Comparison of ENCODE assay signal across 13 cellular contexts in the genomic region with DNA sequence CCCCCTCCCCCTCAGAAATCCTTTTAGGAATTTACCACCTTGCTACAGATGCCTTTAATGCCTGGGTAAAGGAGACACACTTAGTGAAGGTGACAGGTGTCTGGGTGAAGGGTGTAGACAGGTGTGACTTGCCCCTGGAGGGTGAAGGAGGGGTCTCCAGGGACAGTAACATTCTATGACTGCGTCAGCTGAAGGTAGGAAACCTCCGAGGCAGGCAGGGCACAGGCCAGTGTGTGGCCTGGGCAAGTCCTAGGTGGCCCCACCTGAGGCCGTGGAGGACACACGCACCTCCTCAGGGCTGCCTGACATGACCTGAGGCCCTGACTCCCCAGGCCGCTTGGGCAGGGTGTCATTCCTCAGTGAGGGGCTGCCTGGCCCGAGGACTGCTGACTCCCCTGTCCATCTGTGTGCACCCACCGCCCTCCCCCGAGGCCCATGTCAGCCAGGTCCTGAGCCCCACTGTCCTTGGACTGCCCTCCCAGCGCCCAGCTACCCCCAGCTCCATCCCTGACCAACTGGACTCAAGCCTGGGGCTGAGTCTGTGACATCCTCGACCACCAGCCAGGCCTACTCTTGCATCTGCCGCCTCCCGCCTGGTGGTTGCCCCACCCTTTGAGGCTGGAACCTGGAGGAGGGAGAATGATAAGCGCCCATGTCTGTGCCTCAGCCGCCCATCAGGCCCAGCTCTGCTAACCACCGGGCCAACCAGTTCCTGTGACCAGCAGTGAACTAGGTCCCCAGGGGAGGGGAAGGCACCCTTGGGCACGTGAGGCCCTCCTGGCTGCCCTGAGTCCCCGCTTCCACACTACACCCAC. TPM values are rescaled to one million over a fixed set of nuclear protein-coding genes. Genes with fewer than 3 reads are reported as not detected.
DNase-seq lines count a peak whose midpoint lies in the region; ATAC-seq and TF ChIP-seq lines count a peak whose summit lies in the region.
"Had no signal": no experiment of that assay in that cellular context is flagged by ENCODE, and none has a peak within 500 bp of the region (broad histone marks: within the 10 kb centered on the region; RNA-seq: fewer than 3 reads in every experiment).

No MANE protein-coding gene starts in this region.

- peaks cover 0 to 40% of the 10 kb centered on the region in 2 donors for H3K36me3 ChIP-seq in left lung
- H3K36me3 ChIP-seq in upper lobe of right lung, result peaks cover 19% of the 10 kb centered on the region
- no peaks in the 10 kb centered on the region; the same call in 1 of the 2 replicates for H3K36me3 ChIP-seq in PC-3 (ENCODE audit: low read depth, low read length)

- no peaks in the 10 kb centered on the region for H3K9me3 Mint-ChIP-seq in activated T-cell treated with anti-CD3 and anti-CD28 coated beads, Interleukin-2, amount 50 U/mL, for 72 hours
- H3K9me3 Mint-ChIP-seq in activated CD8-positive, alpha-beta T cell treated with anti-CD3 and anti-CD28 coated beads, Interleukin-2, amount 10 ng/mL, durations not matched to agents 7 days and 5 days (ENCODE audit: insufficient read depth), result no peaks in the 10 kb centered on the region

- H3K4me3 Mint-ChIP-seq in activated T-cell treated with anti-CD3 and anti-CD28 coated beads, Interleukin-2, amount 50 U/mL, for 72 hours, result no peak overlapping the region
- H3K4me3 Mint-ChIP-seq in activated CD8-positive, alpha-beta T cell treated with anti-CD3 and anti-CD28 coated beads, Interleukin-2, amount 10 ng/mL, durations not matched to agents 7 days and 5 days, result no peak overlapping the region

- peaks cover 4 to 7% of the 10 kb centered on the region in 2 donors for H3K36me3 Mint-ChIP-seq in activated T-cell treated with anti-CD3 and anti-CD28 coated beads, Interleukin-2, amount 50 U/mL, for 72 hours (ENCODE audit: insufficient read depth in 2 of 2)
- H3K36me3 Mint-ChIP-seq in activated CD8-positive, alpha-beta T cell treated with anti-CD3 and anti-CD28 coated beads, Interleukin-2, amount 10 ng/mL, durations not matched to agents 7 days and 5 days (ENCODE audit: low read depth), result peaks cover 8% of the 10 kb centered on the region

- no peaks in the 10 kb centered on the region for H3K9me2 ChIP-seq in PC-3 (replicated peaks; ENCODE audit: low read length)

- H2AFZ ChIP-seq in PC-3 (ENCODE audit: low read length), result no peak overlapping the region

- intact Hi-C loops in left lung (cut with DNase I) (no loop called here), upper lobe of right lung (cut with DNase I) (no loop called here), PC-3 (cut with micrococcal nuclease) (no loop called here)

- no peak overlapping the region for H3K4me2 ChIP-seq in PC-3 (ENCODE audit: low read length)

- H3K9ac ChIP-seq in PC-3 (ENCODE audit: low read length), result no peak overlapping the region

- H3K27ac ChIP-seq in left lung (peak overlapping the region in 1 of 2 donors; percentile 83), upper lobe of right lung (no peak overlapping the region), PC-3 (ENCODE audit: low read length) (no peak overlapping the region)

- H3F3A ChIP-seq in PC-3 (ENCODE audit: low read length, unreplicated experiment), result no peaks in the 10 kb centered on the region

- no peaks in the 10 kb centered on the region for H3K9me3 ChIP-seq in left lung
- H3K9me3 ChIP-seq in upper lobe of right lung, result no peaks in the 10 kb centered on the region
- H3K9me3 ChIP-seq in PC-3 (ENCODE audit: low read length), result no peaks in the 10 kb centered on the region

- H3K4me3 ChIP-seq in left lung (no peak overlapping the region), upper lobe of right lung (no peak overlapping the region), PC-3 (ENCODE audit: low read length) (no peak overlapping the region)

- no peak for ATAC-seq in activated T-cell treated with anti-CD3 and anti-CD28 coated beads, Interleukin-2, amount 50 U/mL, for 72 hours (replicated peaks in 1 of 2)
- ATAC-seq in activated CD8-positive, alpha-beta T cell treated with anti-CD3 and anti-CD28 coated beads, Interleukin-2, amount 10 ng/mL, durations not matched to agents 7 days and 5 days, result no peak
- ATAC-seq in left lung, result no peak
- no peak for ATAC-seq in upper lobe of right lung
- ATAC-seq in GM19328 (IDR thresholded peaks at IDR 0.05; ENCODE audit: unreplicated experiment), result no peak
- ATAC-seq in PC-3, result no peak

- H3K4me1 ChIP-seq in left lung, result peaks cover under 1 to 88% of the 10 kb centered on the region in 2 donors
- peaks cover 13% of the 10 kb centered on the region for H3K4me1 ChIP-seq in upper lobe of right lung
- peaks cover 15% of the 10 kb centered on the region for H3K4me1 ChIP-seq in PC-3 (ENCODE audit: insufficient read depth, low read length)

- TF ChIP-seq CTCF in left lung (IDR thresholded peaks at IDR 0.05) (no peak), upper lobe of right lung (IDR thresholded peaks at IDR 0.05) (no peak), PC-3 (conservative IDR thresholded peaks at IDR 0.05; ENCODE audit: low read depth, low read length) (no peak)

- no peaks in the 10 kb centered on the region for H3K27me3 ChIP-seq in left lung
- H3K27me3 ChIP-seq in upper lobe of right lung, result no peaks in the 10 kb centered on the region
- no peaks in the 10 kb centered on the region for H3K27me3 ChIP-seq in PC-3 (ENCODE audit: low read length)

- CTCF ChIA-PET in activated CD8-positive, alpha-beta T cell treated with anti-CD3 and anti-CD28 coated beads, Interleukin-2, amount 10 ng/mL, durations not matched to agents 7 days and 5 days (lab: Charles Lee), result no interaction called here
- CTCF ChIA-PET in PC-3 (lab: Charles Lee), result no interaction called here

- no peaks in the 10 kb centered on the region for H4K20me1 ChIP-seq in PC-3 (ENCODE audit: low read length)

- no peaks in the 10 kb centered on the region for H3K27me3 Mint-ChIP-seq in activated T-cell treated with anti-CD3 and anti-CD28 coated beads, Interleukin-2, amount 50 U/mL, for 72 hours (ENCODE audit: low read depth)
- no peaks in the 10 kb centered on the region for H3K27me3 Mint-ChIP-seq in activated CD8-positive, alpha-beta T cell treated with anti-CD3 and anti-CD28 coated beads, Interleukin-2, amount 10 ng/mL, durations not matched to agents 7 days and 5 days (ENCODE audit: low read depth)

- POLR2A ChIA-PET in activated CD8-positive, alpha-beta T cell treated with anti-CD3 and anti-CD28 coated beads, Interleukin-2, amount 10 ng/mL, durations not matched to agents 7 days and 5 days (lab: Charles Lee), result interaction anchor here (0.9 to 1.2 kb wide), 2 partner anchors 12 to 50 kb away, joined by 3 read pairs; no protein-coding TSS in a partner anchor
- POLR2A ChIA-PET in PC-3 (lab: Charles Lee; ENCODE audit: unreplicated experiment), result no interaction called here

- H3K27ac Mint-ChIP-seq in activated T-cell treated with anti-CD3 and anti-CD28 coated beads, Interleukin-2, amount 50 U/mL, for 72 hours, result peak overlapping the region; percentile 35
- peak overlapping the region; percentile 46 for H3K27ac Mint-ChIP-seq in activated CD8-positive, alpha-beta T cell treated with anti-CD3 and anti-CD28 coated beads, Interleukin-2, amount 10 ng/mL, durations not matched to agents 7 days and 5 days

- H3K4me1 Mint-ChIP-seq in activated T-cell treated with anti-CD3 and anti-CD28 coated beads, Interleukin-2, amount 50 U/mL, for 72 hours (ENCODE audit: low read depth), result peaks cover 27% of the 10 kb centered on the region
- H3K4me1 Mint-ChIP-seq in activated CD8-positive, alpha-beta T cell treated with anti-CD3 and anti-CD28 coated beads, Interleukin-2, amount 10 ng/mL, durations not matched to agents 7 days and 5 days (ENCODE audit: low read depth), result peaks cover 14% of the 10 kb centered on the region

- no peaks in the 10 kb centered on the region for H3K79me2 ChIP-seq in PC-3 (ENCODE audit: low read length)

- no TSS peak for BruUV-seq in PC-3 (replicated peaks; lab: Mats Ljungman, UMichigan)

- DNase-seq in activated T-cell treated with anti-CD3 and anti-CD28 coated beads, Interleukin-2, amount 50 U/mL, for 72 hours, result no peak
- DNase-seq in activated T-cell treated with anti-CD3 and anti-CD28 coated beads for 4 hours (no peak), left lung (peak; percentile 36 to 85), upper lobe of right lung (peak; percentile 67), HCEC 1CT (no peak), PC-3 (no peak)
- DNase-seq in activated CD8-positive, alpha-beta T cell treated with anti-CD3 and anti-CD28 coated beads, Interleukin-2, amount 10 ng/mL, durations not matched to agents 7 days and 5 days, result no peak
- DNase-seq: activated CD4-positive, CD25-positive, alpha-beta regulatory T cell treated with anti-CD3 and anti-CD28 coated beads, Interleukin-2, amount 50 U/mL, for 72 hours; amygdala; stimulated activated CD4-positive, alpha-beta T cell treated with anti-CD3 and anti-CD28 coated beads, Interleukin-2, amount 100 ng/mL, for 24 hours; substantia nigra had no signal

RNA-seq across cellular contexts. Expression of a gene that starts 18.4 kb away (rescaled TPM):
- total RNA-seq in activated T-cell treated with anti-CD3 and anti-CD28 coated beads, Interleukin-2, amount 50 U/mL, for 72 hours, result 10 to 100 TPM; 65.7 to 70.0 TPM
- total RNA-seq in activated CD8-positive, alpha-beta T cell treated with anti-CD3 and anti-CD28 coated beads, Interleukin-2, amount 10 ng/mL, durations not matched to agents 7 days and 5 days, result 10 to 100 TPM; 51.7 to 55.4 TPM
- total RNA-seq in left lung (10 to 100 TPM; 27.7 to 43.0 TPM), upper lobe of right lung (31.8 TPM), PC-3 (2014; rRNA removed) (68.6 and 86.0 TPM in 2 replicates)

RNA-seq across cellular contexts. Expression of a gene that starts 19.7 kb away (rescaled TPM):
- 100 to 1,000 TPM; 121 to 124 TPM for total RNA-seq in activated T-cell treated with anti-CD3 and anti-CD28 coated beads, Interleukin-2, amount 50 U/mL, for 72 hours
- total RNA-seq in activated CD8-positive, alpha-beta T cell treated with anti-CD3 and anti-CD28 coated beads, Interleukin-2, amount 10 ng/mL, durations not matched to agents 7 days and 5 days, result 10 to 100 TPM; 20.8 to 21.1 TPM
- total RNA-seq in left lung (10 to 100 TPM; 77.9 to 83.5 TPM), upper lobe of right lung (53.2 TPM), PC-3 (2014; rRNA removed) (28.8 and 30.5 TPM in 2 replicates)

RNA-seq across cellular contexts. Expression of a gene that starts 55.9 kb away (rescaled TPM):
- total RNA-seq in activated T-cell treated with anti-CD3 and anti-CD28 coated beads, Interleukin-2, amount 50 U/mL, for 72 hours, result 10 to 100 TPM; 53.1 to 56.8 TPM
- total RNA-seq in activated CD8-positive, alpha-beta T cell treated with anti-CD3 and anti-CD28 coated beads, Interleukin-2, amount 10 ng/mL, durations not matched to agents 7 days and 5 days, result 10 to 100 TPM; 57.9 to 59.6 TPM
- 1 to 10 TPM; 2.6 to 4.8 TPM for total RNA-seq in left lung
- 4.8 TPM for total RNA-seq in upper lobe of right lung
- 12.7 and 13.4 TPM in 2 replicates for total RNA-seq in PC-3 (2014; rRNA removed)
- total RNA-seq: endothelial cell of umbilical vein had no signal

Comparison
In these comparisons a context has a peak if more than half of its experiments do, and no peak if none do; other contexts are left out.
1. DNase-seq: peak in left lung (2 of 2) and upper lobe of right lung (single experiment); none in activated T-cell treated with anti-CD3 and anti-CD28 coated beads, Interleukin-2, amount 50 U/mL, for 72 hours (0 of 2), activated T-cell treated with anti-CD3 and anti-CD28 coated beads for 4 hours (single experiment), activated CD8-positive, alpha-beta T cell treated with anti-CD3 and anti-CD28 coated beads, Interleukin-2, amount 10 ng/mL, durations not matched to agents 7 days and 5 days (single experiment), HCEC 1CT (single experiment) and PC-3 (single experiment).